In genomic region chr13:31982540-31982939, GRCh38 we compare ENCODE assay signal across 8 cellular contexts. TPM values are rescaled to one million over a fixed set of nuclear protein-coding genes. Genes with fewer than 3 reads are reported as not detected.
DNase-seq lines count a peak whose midpoint lies in the region; ATAC-seq and TF ChIP-seq lines count a peak whose summit lies in the region.

No MANE protein-coding gene starts in this region.

- DNase-seq in GM04504 (ENCODE audit: low read depth) = peak; percentile 76
- DNase-seq in NCI-H748 (lab: John Stamatoyannopoulos, UW; ENCODE audit: unreplicated experiment) = peak; percentile 95
- peak; percentile 45 for DNase-seq in cerebellum (ENCODE audit: low spot score)
- peak; percentile 61 for DNase-seq in omental fat pad (ENCODE audit: low spot score)
- no peak for DNase-seq in NCI-H524 treated with DMSO at 0.1 percent for 48 hours (lab: John Stamatoyannopoulos, UW)
- no peak for DNase-seq in germinal center (ENCODE audit: low spot score)
- DNase-seq in ecto neural progenitor cell (ENCODE audit: low spot score) = no peak

- no peak for ATAC-seq in omental fat pad (ENCODE audit: low FRiP score)
- no peak for ATAC-seq in GM18870 (IDR thresholded peaks at IDR 0.05; ENCODE audit: unreplicated experiment)

- TF ChIP-seq CTCF in omental fat pad (IDR thresholded peaks at IDR 0.05) = no peak

RNA-seq across cellular contexts. Expression of gene FRY, which starts 49.0 kb away (rescaled TPM):
- total RNA-seq in cerebellum = 76.3 TPM
- 10 to 100 TPM; 21.1 to 89.7 (median 34.4) TPM for total RNA-seq in omental fat pad

Comparison
In these comparisons a context has a peak if more than half of its experiments do, and no peak if none do; other contexts are left out.
1. DNase-seq: peak in GM04504 (single experiment), NCI-H748 (single experiment), cerebellum (single experiment) and omental fat pad (single experiment); none in NCI-H524 treated with DMSO at 0.1 percent for 48 hours (single experiment), germinal center (single experiment) and ecto neural progenitor cell (single experiment).